Comparison of ENCODE assay signal across 20 cellular contexts in genomic region chr17:79616801-79617200, GRCh38. TPM values are rescaled to one million over a fixed set of nuclear protein-coding genes. Genes with fewer than 3 reads are reported as not detected.
DNase-seq lines count a peak whose midpoint lies in the region; ATAC-seq, FAIRE-seq and TF ChIP-seq lines count a peak whose summit lies in the region.
"Had no signal": no experiment of that assay in that cellular context is flagged by ENCODE, and none has a peak within 500 bp of the region (broad histone marks: within the 10 kb centered on the region; RNA-seq: fewer than 3 reads in every experiment).

No MANE protein-coding gene starts in this region.

- H3K27ac ChIP-seq in heart right ventricle (no peak overlapping the region), angular gyrus (ENCODE audit: low read depth, low read length) (peak overlapping the region; percentile 8), kidney (ENCODE audit: low read depth in 2 of 2, low read length in 2 of 2) (no peak overlapping the region), spleen (no peak overlapping the region)
- H3K27ac ChIP-seq: BLaER1 treated with 17β-estradiol and CSF1 and Interleukin-3, amounts not matched to agents 10 nM and 100 nM; PC-9 had no signal

- DNase-seq in Right ventricle myocardium superior (peak; percentile 27), heart right ventricle (no peak), kidney (peak; percentile 23), spleen (peak; percentile 30), DMS79 treated with DMSO at 0.1 percent for 48 hours (lab: John Stamatoyannopoulos, UW) (no peak)
- no peak for DNase-seq in activated T-cell treated with anti-CD3 and anti-CD28 coated beads, Interleukin-2, amount 50 U/mL, for 4 hours
- DNase-seq: COR-L47, IMR-90, Karpas-422, MG63, NCI-H1092 treated with DMSO at 0.1 percent for 48 hours, NCI-H2081 treated with DMSO at 0.1 percent for 48 hours, NCI-H510A, NCI-H774, PC-9 had no signal

- H3K9me3 Mint-ChIP-seq in stimulated activated memory B cell treated with anti-CD40 and anti-IgM and Interleukin-4, amounts not matched to agents 10 μg/mL and 1 μg/mL and 100 μg/mL, for 72 hours = no peaks in the 10 kb centered on the region
- no peaks in the 10 kb centered on the region for H3K9me3 Mint-ChIP-seq in activated T-cell treated with anti-CD3 and anti-CD28 coated beads, Interleukin-2, amount 50 U/mL, for 4 hours

- no peak for FAIRE-seq in kidney (lab: Jason Lieb, UNC)
- FAIRE-seq: A204.1, H54 had no signal

- no peak overlapping the region for H3K9ac ChIP-seq in kidney (ENCODE audit: low read length in 2 of 2)
- H3K9ac ChIP-seq: BLaER1 treated with 17β-estradiol and CSF1 and Interleukin-3, amounts not matched to agents 10 nM and 100 nM had no signal

- 84 to 87% methylated on average over 10 of the region's 10 CpGs for WGBS in heart right ventricle, 2 donors
- 82 to 93% (median 89%) methylated on average over 9 to 10 of the region's 10 CpGs for WGBS in spleen, 5 donors

- intact Hi-C loops in Right ventricle myocardium superior (cut with DNase I) = no loop called here
- intact Hi-C loops in heart right ventricle (cut with DNase I) = no loop called here
- intact Hi-C loops in kidney (cut with DNase I) = no loop called here
- intact Hi-C loops in spleen (cut with DNase I; ENCODE audit: low total_unique reads) = no loop called here

- H3K4me1 Mint-ChIP-seq in stimulated activated memory B cell treated with anti-CD40 and anti-IgM and Interleukin-4, amounts not matched to agents 10 μg/mL and 1 μg/mL and 100 μg/mL, for 72 hours = no peaks in the 10 kb centered on the region
- H3K4me1 Mint-ChIP-seq in activated T-cell treated with anti-CD3 and anti-CD28 coated beads, Interleukin-2, amount 50 U/mL, for 4 hours (ENCODE audit: low read depth) = no peaks in the 10 kb centered on the region

- H3K9me3 ChIP-seq in heart right ventricle (no peaks in the 10 kb centered on the region), kidney (ENCODE audit: control insufficient read depth in 1 of 2, low read length in 2 of 2) (no peaks in the 10 kb centered on the region), spleen (no peaks in the 10 kb centered on the region)
- H3K9me3 ChIP-seq: MG63 had no signal

- TF ChIP-seq CTCF in heart right ventricle (IDR thresholded peaks at IDR 0.05) (no peak), kidney (IDR thresholded peaks at IDR 0.05; ENCODE audit: borderline replicate concordance, extremely low read depth, insufficient read depth) (no peak), spleen (IDR thresholded peaks at IDR 0.05 in 8 of 11, conservative IDR thresholded peaks at IDR 0.05 in 3 of 11) (no peak)

- H3K4me3 Mint-ChIP-seq in stimulated activated memory B cell treated with anti-CD40 and anti-IgM and Interleukin-4, amounts not matched to agents 10 μg/mL and 1 μg/mL and 100 μg/mL, for 72 hours = no peak overlapping the region
- H3K4me3 Mint-ChIP-seq in activated T-cell treated with anti-CD3 and anti-CD28 coated beads, Interleukin-2, amount 50 U/mL, for 4 hours = no peak overlapping the region

- TF ChIP-seq POLR2A in spleen (IDR thresholded peaks at IDR 0.05) = no peak

- H3K36me3 ChIP-seq in heart right ventricle = no peaks in the 10 kb centered on the region
- no peaks in the 10 kb centered on the region for H3K36me3 ChIP-seq in kidney (ENCODE audit: control insufficient read depth in 1 of 2, insufficient read depth in 2 of 2, low read length in 2 of 2)
- no peaks in the 10 kb centered on the region for H3K36me3 ChIP-seq in spleen
- H3K36me3 ChIP-seq: BLaER1 treated with 17β-estradiol and CSF1 and Interleukin-3, amounts not matched to agents 10 nM and 100 nM; MG63 had no signal

- H3K4me3 ChIP-seq in heart right ventricle (no peak overlapping the region), kidney (ENCODE audit: low read length in 2 of 2) (no peak overlapping the region), spleen (no peak overlapping the region)
- H3K4me3 ChIP-seq: BLaER1 treated with 17β-estradiol and CSF1 and Interleukin-3, amounts not matched to agents 10 nM and 100 nM; MG63; PC-9 had no signal

- no peaks in the 10 kb centered on the region for H3K4me1 ChIP-seq in heart right ventricle
- H3K4me1 ChIP-seq in kidney (ENCODE audit: control insufficient read depth in 1 of 2, insufficient read depth in 1 of 2, low read depth in 1 of 2, low read length in 2 of 2) = no peaks in the 10 kb centered on the region
- H3K4me1 ChIP-seq in spleen = no peaks in the 10 kb centered on the region
- H3K4me1 ChIP-seq: BLaER1 treated with 17β-estradiol and CSF1 and Interleukin-3, amounts not matched to agents 10 nM and 100 nM had no signal

- no peaks in the 10 kb centered on the region for H3K36me3 Mint-ChIP-seq in stimulated activated memory B cell treated with anti-CD40 and anti-IgM and Interleukin-4, amounts not matched to agents 10 μg/mL and 1 μg/mL and 100 μg/mL, for 72 hours
- H3K36me3 Mint-ChIP-seq in activated T-cell treated with anti-CD3 and anti-CD28 coated beads, Interleukin-2, amount 50 U/mL, for 4 hours (ENCODE audit: insufficient read depth) = no peaks in the 10 kb centered on the region

- H3K27ac Mint-ChIP-seq in stimulated activated memory B cell treated with anti-CD40 and anti-IgM and Interleukin-4, amounts not matched to agents 10 μg/mL and 1 μg/mL and 100 μg/mL, for 72 hours = no peak overlapping the region

- ATAC-seq in Right ventricle myocardium superior (ENCODE audit: poor library complexity) (no peak), heart right ventricle (no peak)
- ATAC-seq in stimulated activated memory B cell treated with anti-CD40 and anti-IgM and Interleukin-4, amounts not matched to agents 10 μg/mL and 1 μg/mL and 100 μg/mL, for 72 hours = no peak
- no peak for ATAC-seq in activated T-cell treated with anti-CD3 and anti-CD28 coated beads, Interleukin-2, amount 50 U/mL, for 4 hours

- H3K27me3 ChIP-seq in heart right ventricle = peaks cover 4 to 86% (median 68%) of the 10 kb centered on the region in 7 donors
- H3K27me3 ChIP-seq in spleen (replicated peaks in 1 of 7) = peaks cover 0 to 78% (median 23%) of the 10 kb centered on the region in 7 donors

- H3K27me3 Mint-ChIP-seq in stimulated activated memory B cell treated with anti-CD40 and anti-IgM and Interleukin-4, amounts not matched to agents 10 μg/mL and 1 μg/mL and 100 μg/mL, for 72 hours = peaks cover 58% of the 10 kb centered on the region
- peaks cover 48% of the 10 kb centered on the region for H3K27me3 Mint-ChIP-seq in activated T-cell treated with anti-CD3 and anti-CD28 coated beads, Interleukin-2, amount 50 U/mL, for 4 hours (ENCODE audit: low read depth)

RNA-seq across cellular contexts. Expression of gene RBFOX3, which starts 6.0 kb away (rescaled TPM):
- total RNA-seq in Right ventricle myocardium superior (not detected), heart right ventricle (not detected), kidney (not detected), spleen (under 1 TPM in 3 of 7 donors, not detected in 4; 0.19 to 0.34 (median 0.29) TPM)
- polyA plus RNA-seq in heart right ventricle (not detected), kidney (ENCODE audit: insufficient read depth, low read depth, low replicate concordance) (not detected), spleen (under 1 TPM in 2 of 3 donors, not detected in 1; 0.02 to 0.03 TPM)
- not detected for total RNA-seq in activated T-cell treated with anti-CD3 and anti-CD28 coated beads, Interleukin-2, amount 50 U/mL, for 4 hours
- total RNA-seq: IMR-90, PC-9 had no signal

Comparison
In these comparisons a context has a peak if more than half of its experiments do, and no peak if none do; other contexts are left out.
1. DNase-seq: peak in Right ventricle myocardium superior (single experiment), kidney (single experiment) and spleen (single experiment); none in heart right ventricle (0 of 2), DMS79 treated with DMSO at 0.1 percent for 48 hours (single experiment) and activated T-cell treated with anti-CD3 and anti-CD28 coated beads, Interleukin-2, amount 50 U/mL, for 4 hours (single experiment).